In genomic region chr5:39058178-39058577, GRCh38 we compare ENCODE assay signal across 9 cellular contexts. TPM values are rescaled to one million over a fixed set of nuclear protein-coding genes. Genes with fewer than 3 reads are reported as not detected.
DNase-seq lines count a peak whose midpoint lies in the region; ATAC-seq and TF ChIP-seq lines count a peak whose summit lies in the region.
"Had no signal": no experiment of that assay in that cellular context is flagged by ENCODE, and none has a peak within 500 bp of the region (broad histone marks: within the 10 kb centered on the region; RNA-seq: fewer than 3 reads in every experiment).

No MANE protein-coding gene starts in this region.

- TF ChIP-seq CTCF in thoracic aorta (IDR thresholded peaks at IDR 0.05) (no peak), RWPE1 (conservative IDR thresholded peaks at IDR 0.05; ENCODE audit: low read depth) (no peak)

- no peaks in the 10 kb centered on the region for H3K27me3 Mint-ChIP-seq in activated naive CD4-positive, alpha-beta T cell treated with anti-CD3 and anti-CD28 coated beads, Interleukin-2, amount 50 U/mL, for 24 hours
- no peaks in the 10 kb centered on the region for H3K27me3 Mint-ChIP-seq in central memory CD8-positive, alpha-beta T cell

- peaks cover 18 to 29% of the 10 kb centered on the region in 2 donors for H3K4me1 ChIP-seq in thoracic aorta (ENCODE audit: control insufficient read depth in 1 of 2, low read depth in 2 of 2)

- peaks cover 4% of the 10 kb centered on the region for H3K36me3 Mint-ChIP-seq in activated naive CD4-positive, alpha-beta T cell treated with anti-CD3 and anti-CD28 coated beads, Interleukin-2, amount 50 U/mL, for 24 hours
- H3K36me3 Mint-ChIP-seq in central memory CD8-positive, alpha-beta T cell (ENCODE audit: insufficient read depth), result peaks cover 11% of the 10 kb centered on the region

- no peaks in the 10 kb centered on the region for H3K9me3 ChIP-seq in thoracic aorta

- POLR2A ChIA-PET in RWPE1 (lab: Yijun Ruan, JAX; ENCODE audit: low non-redundant PET), result no interaction called here

- H3K9me3 Mint-ChIP-seq in activated naive CD4-positive, alpha-beta T cell treated with anti-CD3 and anti-CD28 coated beads, Interleukin-2, amount 50 U/mL, for 24 hours, result no peaks in the 10 kb centered on the region
- no peaks in the 10 kb centered on the region for H3K9me3 Mint-ChIP-seq in central memory CD8-positive, alpha-beta T cell

- peak overlapping the region; percentile 52 for H3K4me3 ChIP-seq in thoracic aorta

- peak overlapping the region; percentile 74 for H3K4me3 Mint-ChIP-seq in activated naive CD4-positive, alpha-beta T cell treated with anti-CD3 and anti-CD28 coated beads, Interleukin-2, amount 50 U/mL, for 24 hours
- no peak overlapping the region for H3K4me3 Mint-ChIP-seq in central memory CD8-positive, alpha-beta T cell

- H3K4me1 Mint-ChIP-seq in activated naive CD4-positive, alpha-beta T cell treated with anti-CD3 and anti-CD28 coated beads, Interleukin-2, amount 50 U/mL, for 24 hours, result peaks cover 79% of the 10 kb centered on the region
- H3K4me1 Mint-ChIP-seq in central memory CD8-positive, alpha-beta T cell, result peaks cover 66% of the 10 kb centered on the region

- no peak overlapping the region for H3K27ac ChIP-seq in thoracic aorta
- no peak overlapping the region for H3K27ac ChIP-seq in RWPE1

- H3K27me3 ChIP-seq in thoracic aorta (replicated peaks; ENCODE audit: insufficient read depth), result no peaks in the 10 kb centered on the region

- DNase-seq in activated naive CD4-positive, alpha-beta T cell treated with anti-CD3 and anti-CD28 coated beads, Interleukin-2, amount 50 U/mL, for 16 hours, result no peak
- DNase-seq in central memory CD8-positive, alpha-beta T cell (ENCODE audit: low spot score in 2 of 2), result no peak
- DNase-seq in thoracic aorta (ENCODE audit: low spot score) (no peak), DMS114 treated with DMSO at 0.1 percent for 48 hours (lab: John Stamatoyannopoulos, UW; ENCODE audit: unreplicated experiment) (no peak), RWPE1 (ENCODE audit: low spot score) (no peak), NCI-H1694 treated with DMSO at 0.1 percent for 48 hours (lab: John Stamatoyannopoulos, UW) (no peak)
- DNase-seq: activated CD4-positive, CD25-positive, alpha-beta regulatory T cell treated with anti-CD3 and anti-CD28 coated beads, Interleukin-2, amount 50 U/mL, for 72 hours had no signal

- ATAC-seq in HG03045 (IDR thresholded peaks at IDR 0.05; ENCODE audit: unreplicated experiment), result peak; percentile 84
- no peak for ATAC-seq in central memory CD8-positive, alpha-beta T cell (replicated peaks; ENCODE audit: extremely low read depth, poor library complexity, severe bottlenecking)
- ATAC-seq in thoracic aorta (ENCODE audit: insufficient number of reproducible peaks, low FRiP score, low read depth), result no peak

- CTCF ChIA-PET in RWPE1 (lab: Yijun Ruan, JAX), result no interaction called here

- no peaks in the 10 kb centered on the region for H3K36me3 ChIP-seq in thoracic aorta

- peak overlapping the region; percentile 19 for H3K27ac Mint-ChIP-seq in activated naive CD4-positive, alpha-beta T cell treated with anti-CD3 and anti-CD28 coated beads, Interleukin-2, amount 50 U/mL, for 24 hours
- peak overlapping the region; percentile 52 for H3K27ac Mint-ChIP-seq in central memory CD8-positive, alpha-beta T cell (ENCODE audit: low read depth)

RNA-seq across cellular contexts. Expression of gene RICTOR, which starts 16.0 kb away (rescaled TPM):
- total RNA-seq in thoracic aorta, result 10 to 100 TPM; 35.6 to 50.4 TPM
